8 cellular contexts compared by ENCODE assay signal in the genomic region with DNA sequence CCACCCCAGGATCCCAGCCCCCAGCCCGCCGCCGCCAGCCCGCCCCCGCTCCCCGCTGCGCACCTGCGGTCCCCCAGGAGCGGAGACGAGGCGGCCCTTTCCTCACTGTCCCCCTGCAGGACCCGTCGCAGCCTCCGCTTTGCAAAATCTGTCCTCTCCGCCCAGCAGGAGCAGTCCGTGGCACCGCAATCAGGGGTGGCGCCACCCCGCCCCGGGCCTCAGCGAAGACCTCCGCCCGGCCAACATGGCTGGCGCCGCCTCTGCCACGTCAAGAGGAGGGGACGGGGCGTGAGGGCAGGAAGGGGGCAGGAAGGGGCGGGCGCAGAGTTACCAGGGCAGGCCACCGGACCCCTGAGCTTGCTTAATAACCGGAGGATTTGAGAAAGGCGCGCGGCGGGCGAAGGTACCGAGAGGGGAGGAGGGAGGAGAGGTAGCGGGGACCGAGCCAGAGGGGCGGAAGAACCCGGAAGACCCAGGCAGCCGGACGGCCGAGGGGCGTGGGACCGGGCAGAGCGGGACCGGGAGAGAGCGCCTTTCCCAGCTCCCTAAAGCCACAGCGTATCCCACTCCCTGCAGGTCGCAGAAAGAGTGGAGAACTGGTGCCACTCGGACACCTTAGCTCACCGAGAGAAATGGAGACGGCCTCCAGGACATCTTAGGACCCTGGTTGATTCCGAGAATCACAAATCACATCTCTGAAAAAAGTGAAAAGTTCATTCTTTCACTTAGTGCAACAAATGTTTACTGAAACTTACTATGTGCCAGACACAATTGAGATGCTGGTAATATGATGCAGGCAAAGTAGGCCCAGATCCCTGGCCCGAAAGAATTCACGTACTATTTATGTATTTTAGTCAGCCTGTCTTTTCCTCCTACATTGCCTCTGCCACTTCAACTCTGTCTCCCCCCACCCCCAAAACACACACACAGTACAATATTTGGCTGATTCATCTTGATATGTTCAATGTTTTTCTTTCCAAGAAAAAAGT. TPM values are rescaled to one million over a fixed set of nuclear protein-coding genes. Genes with fewer than 3 reads are reported as not detected.
DNase-seq lines count a peak whose midpoint lies in the region; ATAC-seq and TF ChIP-seq lines count a peak whose summit lies in the region.

A gene (minus strand): TSS at position 267 of the 989 bp plus-strand sequence. CDS start 7,117 bp downstream, outside the sequence.

- H3K9me3 ChIP-seq in WERI-Rb-1 (ENCODE audit: severe bottlenecking): no peaks in the 10 kb centered on the region
- no peaks in the 10 kb centered on the region for H3K9me3 ChIP-seq in breast epithelium

- DNase-seq in AG04449 (ENCODE audit: low read depth, low spot score): peak; percentile 40
- DNase-seq in NCI-H2196 (lab: John Stamatoyannopoulos, UW; ENCODE audit: unreplicated experiment): peak; percentile 72
- DNase-seq in WERI-Rb-1: peak; percentile 95
- DNase-seq in breast epithelium (ENCODE audit: low spot score in 2 of 2): peak; percentile 85 to 86
- DNase-seq in iPS-NIHi7 (ENCODE audit: extremely low spot score): peak; percentile 93
- peak; percentile 62 for DNase-seq in smooth muscle cell of the brain vasculature (ENCODE audit: low read depth, low spot score)

- intact Hi-C loops in breast epithelium (cut with DNase I; ENCODE audit: low total_unique reads): no loop called here

- ATAC-seq in GM18870 (IDR thresholded peaks at IDR 0.05; ENCODE audit: unreplicated experiment): peak; percentile 73
- ATAC-seq in HG03135 (IDR thresholded peaks at IDR 0.05; ENCODE audit: unreplicated experiment): peak; percentile 92

- CTCF ChIA-PET in AG04449 (lab: Yijun Ruan, JAX): interaction anchor here (1.0 to 8.0 kb wide), 8 partner anchors 9 to 327 kb away, joined by 3 to 76 read pairs (median 4); a partner anchor contains a TSS

- no peaks in the 10 kb centered on the region for H3K4me1 ChIP-seq in breast epithelium

- TF ChIP-seq POLR2A in breast epithelium (IDR thresholded peaks at IDR 0.05): peak; percentile 87

- POLR2A ChIA-PET in AG04449 (lab: Yijun Ruan, JAX): interaction anchor here (0.7 to 2.1 kb wide), 6 partner anchors 11 to 328 kb away, joined by 3 to 15 read pairs (median 8); a partner anchor contains a TSS

- H3K27ac ChIP-seq in WERI-Rb-1 (peak within 1 kb of the TSS; percentile 74), breast epithelium (peak within 1 kb of the TSS; percentile 95 to 99)

- H3K27me3 ChIP-seq in WERI-Rb-1 (ENCODE audit: insufficient read depth, low read depth, severe bottlenecking): no peaks in the 10 kb centered on the region
- H3K27me3 ChIP-seq in breast epithelium: no peaks in the 10 kb centered on the region

- H3K4me3 ChIP-seq in AG04449 (ENCODE audit: low read depth, low read length) (peak within 1 kb of the TSS; percentile 75), WERI-Rb-1 (ENCODE audit: low read depth, low read length) (peak within 1 kb of the TSS; percentile 81), breast epithelium (peak within 1 kb of the TSS; percentile 82 to 94 (median 92))

- TF ChIP-seq CTCF in AG04449 (IDR thresholded peaks at IDR 0.05; ENCODE audit: insufficient read depth, low read length, missing control alignments): peak; percentile 9
- no peak for TF ChIP-seq CTCF in WERI-Rb-1 (IDR thresholded peaks at IDR 0.05; ENCODE audit: low read depth, low read length)
- TF ChIP-seq CTCF in breast epithelium (IDR thresholded peaks at IDR 0.05): no peak

- H3K36me3 ChIP-seq in WERI-Rb-1 (no peaks in the 10 kb centered on the region), breast epithelium (no peaks in the 10 kb centered on the region)

RNA-seq across cellular contexts. Expression of the gene that starts here (rescaled TPM):
- 100 to 1,000 TPM in 1 of 3 donors, 10 to 100 TPM in 2; 75.8 to 106 (median 82.4) TPM for total RNA-seq in breast epithelium

Comparison
In these comparisons a context has a peak if more than half of its experiments do, and no peak if none do; other contexts are left out.
1. Peak in every context shown above with its lines: DNase-seq, ATAC-seq, H3K4me3 ChIP-seq and H3K27ac ChIP-seq.
2. DNase-seq: peak in every context shown above with its lines; median percentile 95 in WERI-Rb-1; 93 in iPS-NIHi7; 86 in breast epithelium; 72 in NCI-H2196; 62 in smooth muscle cell of the brain vasculature; 40 in AG04449.